Comparison of ENCODE assay signal across 24 cellular contexts in the genomic region with DNA sequence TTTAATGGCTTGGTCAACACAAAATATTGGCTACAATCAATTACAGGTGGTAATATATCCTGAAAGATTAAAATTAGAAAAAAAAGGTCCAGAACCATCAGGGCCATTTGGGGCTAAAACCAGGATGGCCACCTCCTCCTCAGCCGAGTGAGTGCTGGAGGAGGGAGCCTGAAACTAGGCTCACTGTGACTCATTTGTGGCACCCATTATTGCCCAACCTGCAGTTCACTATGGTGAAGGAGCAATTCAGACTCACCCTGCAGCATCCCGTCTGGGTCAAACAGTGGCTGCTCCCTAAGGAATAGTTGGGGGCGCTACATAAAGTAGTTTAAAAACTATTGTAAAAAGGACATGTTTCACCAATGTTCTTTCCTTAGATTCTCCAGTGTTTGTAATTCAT.
DNase-seq lines count a peak whose midpoint lies in the region; ATAC-seq, FAIRE-seq and TF ChIP-seq lines count a peak whose summit lies in the region.
"Had no signal": no experiment of that assay in that cellular context is flagged by ENCODE, and none has a peak within 500 bp of the region (broad histone marks: within the 10 kb centered on the region; RNA-seq: fewer than 3 reads in every experiment).

No MANE protein-coding gene starts in this region.

- TF ChIP-seq RAD21 in GM12878 (IDR thresholded peaks at IDR 0.05; ENCODE audit: insufficient read depth, low read depth, low read length) = no peak

- TF ChIP-seq CTCF in GM12878 (IDR thresholded peaks at IDR 0.05 in 2 of 3, conservative IDR thresholded peaks at IDR 0.05 in 1 of 3; ENCODE audit: control insufficient read depth in 2 of 3, extremely low read depth in 1 of 3, insufficient read depth in 1 of 3, low read depth in 3 of 3, low read length in 3 of 3) (no peak), hepatocyte (IDR thresholded peaks at IDR 0.05; ENCODE audit: poor library complexity) (no peak), esophagus squamous epithelium (IDR thresholded peaks at IDR 0.05) (no peak)

- peaks cover 1% of the 10 kb centered on the region for H3K27me3 Mint-ChIP-seq in activated T-cell treated with anti-CD3 and anti-CD28 coated beads, Interleukin-2, amount 50 U/mL, for 4 hours (ENCODE audit: low read depth)

- in situ Hi-C loops in GM23248 (cut with MboI) (no loop called here), GM12878 (cut with MboI) (no loop called here)

- POLR2A ChIA-PET in GM12878 (lab: Charles Lee) = no interaction called here

- H3K79me2 ChIP-seq in GM23248 (ENCODE audit: insufficient read depth) (no peaks in the 10 kb centered on the region), GM12878 (ENCODE audit: control insufficient read depth, insufficient read depth, low read length) (no peaks in the 10 kb centered on the region), hepatocyte (no peaks in the 10 kb centered on the region)

- TF ChIP-seq POLR2A in GM12878 (IDR thresholded peaks at IDR 0.05; ENCODE audit: low read depth, low read length) (no peak), esophagus squamous epithelium (IDR thresholded peaks at IDR 0.05) (no peak)

- H3K4me3 Mint-ChIP-seq in activated T-cell treated with anti-CD3 and anti-CD28 coated beads, Interleukin-2, amount 50 U/mL, for 4 hours = no peak overlapping the region
- H3K4me3 Mint-ChIP-seq: H9, HFFc6 had no signal

- no peaks in the 10 kb centered on the region; the same call in none of the 2 replicates for H3K27me3 ChIP-seq in GM23248 (replicated peaks; ENCODE audit: insufficient read depth)
- H3K27me3 ChIP-seq in GM12878 (replicated peaks in 1 of 2; ENCODE audit: control insufficient read depth in 2 of 2, insufficient read depth in 2 of 2, low read length in 1 of 2) = no peaks in the 10 kb centered on the region
- no peaks in the 10 kb centered on the region for H3K27me3 ChIP-seq in hepatocyte
- H3K27me3 ChIP-seq in esophagus squamous epithelium = no peaks in the 10 kb centered on the region

- H3K4me2 ChIP-seq in GM23248 (ENCODE audit: unreplicated experiment) (no peak overlapping the region), GM12878 (ENCODE audit: control insufficient read depth, insufficient read depth) (no peak overlapping the region), hepatocyte (no peak overlapping the region)
- H3K4me2 ChIP-seq: PC-9 had no signal

- WGBS in GM23248 (ENCODE audit: low coverage in 1 of 2, low lambda C conversion rate in 2 of 2, missing lambda C conversion rate in 2 of 2), 2 experiments = 19 to 26% methylated on average over 3 of the region's 3 CpGs
- WGBS in GM12878 (ENCODE audit: insufficient coverage, insufficient replicate concordance, low lambda C conversion rate, missing lambda C conversion rate) = 78% methylated on average over 3 of the region's 3 CpGs
- WGBS in hepatocyte (ENCODE audit: low lambda C conversion rate, missing lambda C conversion rate) = 68% methylated on average over 3 of the region's 3 CpGs
- WGBS in esophagus squamous epithelium, 2 donors = 70 to 75% methylated on average over 3 of the region's 3 CpGs

- peak; percentile 45; the same call in 2 of the 3 replicates for ATAC-seq in GM12878
- ATAC-seq in activated T-cell treated with anti-CD3 and anti-CD28 coated beads, Interleukin-2, amount 50 U/mL, for 4 hours = no peak
- ATAC-seq: K562 had no signal

- CTCF ChIA-PET in GM12878 (lab: Yijun Ruan, JAX) = no interaction called here

- H3K4me3 ChIP-seq in GM23248 (no peak overlapping the region), GM12878 (no peak overlapping the region), hepatocyte (no peak overlapping the region), esophagus squamous epithelium (no peak overlapping the region)
- H3K4me3 ChIP-seq: K562, PC-9, SK-N-MC had no signal

- no peaks in the 10 kb centered on the region for H3K9me3 Mint-ChIP-seq in activated T-cell treated with anti-CD3 and anti-CD28 coated beads, Interleukin-2, amount 50 U/mL, for 4 hours
- H3K9me3 Mint-ChIP-seq: H9, HFFc6 had no signal

- no peaks in the 10 kb centered on the region for H3K4me1 ChIP-seq in GM23248 (ENCODE audit: insufficient read depth)
- H3K4me1 ChIP-seq in GM12878 (ENCODE audit: control insufficient read depth, insufficient read depth, low read length) = no peaks in the 10 kb centered on the region
- H3K4me1 ChIP-seq in hepatocyte (ENCODE audit: insufficient read depth) = peaks cover 6% of the 10 kb centered on the region
- no peaks in the 10 kb centered on the region for H3K4me1 ChIP-seq in esophagus squamous epithelium

- SMC1A ChIA-PET in GM12878 (lab: Charles Lee; ENCODE audit: uncharacterized antibody, unreplicated experiment) = no interaction called here

- intact Hi-C loops in GM12878 (cut with micrococcal nuclease; ENCODE audit: unreplicated experiment) = no loop called here
- intact Hi-C loops in esophagus squamous epithelium (cut with DNase I) = no loop called here

- BruUV-seq in GM12878 (replicated peaks; lab: Mats Ljungman, UMichigan) = no TSS peak

- RAD21 ChIA-PET in GM12878 (lab: Charles Lee; ENCODE audit: unreplicated experiment) = no interaction called here

- H3K9me2 ChIP-seq in GM23248 (ENCODE audit: insufficient read depth) (no peaks in the 10 kb centered on the region), hepatocyte (replicated peaks; ENCODE audit: insufficient read depth) (no peaks in the 10 kb centered on the region)

- no peaks in the 10 kb centered on the region for H4K20me1 ChIP-seq in GM23248 (ENCODE audit: insufficient read depth)
- H4K20me1 ChIP-seq in GM12878 (ENCODE audit: control insufficient read depth, insufficient read depth) = no peaks in the 10 kb centered on the region
- H4K20me1 ChIP-seq in hepatocyte (ENCODE audit: insufficient read depth, poor library complexity, severe bottlenecking) = no peaks in the 10 kb centered on the region

- FAIRE-seq in GM12878 (lab: Jason Lieb, UNC) = no peak
- FAIRE-seq: D721Med, K562 had no signal

- no peak overlapping the region for H2AFZ ChIP-seq in GM23248
- no peak overlapping the region for H2AFZ ChIP-seq in GM12878 (ENCODE audit: control insufficient read depth, low read depth, low read length)
- H2AFZ ChIP-seq in hepatocyte = no peak overlapping the region
- H2AFZ ChIP-seq: PC-9 had no signal

- no peaks in the 10 kb centered on the region for H3F3A ChIP-seq in GM23248 (ENCODE audit: insufficient read depth)

- no peaks in the 10 kb centered on the region for H3K4me1 Mint-ChIP-seq in activated T-cell treated with anti-CD3 and anti-CD28 coated beads, Interleukin-2, amount 50 U/mL, for 4 hours (ENCODE audit: low read depth)
- H3K4me1 Mint-ChIP-seq: H9 had no signal

- H3K36me3 Mint-ChIP-seq in activated T-cell treated with anti-CD3 and anti-CD28 coated beads, Interleukin-2, amount 50 U/mL, for 4 hours (ENCODE audit: insufficient read depth) = no peaks in the 10 kb centered on the region

- TF ChIP-seq EP300 in GM12878 (IDR thresholded peaks at IDR 0.05; ENCODE audit: borderline replicate concordance in 1 of 2, control insufficient read depth in 1 of 2, low read depth in 2 of 2, low read length in 2 of 2) = no peak

- H3K27ac ChIP-seq in GM23248 = no peak overlapping the region
- no peak overlapping the region for H3K27ac ChIP-seq in GM12878 (ENCODE audit: control insufficient read depth, insufficient read depth)
- H3K27ac ChIP-seq in hepatocyte = peak overlapping the region; percentile 82
- no peak overlapping the region for H3K27ac ChIP-seq in esophagus squamous epithelium
- H3K27ac ChIP-seq: PC-9, SK-N-MC had no signal

- no peaks in the 10 kb centered on the region for H3K36me3 ChIP-seq in GM23248 (ENCODE audit: low read depth)
- H3K36me3 ChIP-seq in GM12878 (ENCODE audit: control insufficient read depth in 2 of 2, insufficient read depth in 2 of 2, low read length in 1 of 2) = no peaks in the 10 kb centered on the region
- no peaks in the 10 kb centered on the region for H3K36me3 ChIP-seq in hepatocyte (replicated peaks; ENCODE audit: insufficient read depth, low read depth)
- no peaks in the 10 kb centered on the region for H3K36me3 ChIP-seq in esophagus squamous epithelium

- H3K9ac ChIP-seq in GM23248 (no peak overlapping the region), GM12878 (ENCODE audit: control insufficient read depth, insufficient read depth, low read length) (no peak overlapping the region)

- H3K9me3 ChIP-seq in GM23248 (ENCODE audit: low read depth) = no peaks in the 10 kb centered on the region
- H3K9me3 ChIP-seq in GM12878 (replicated peaks; ENCODE audit: control insufficient read depth, insufficient read depth, low read length) = no peaks in the 10 kb centered on the region
- no peaks in the 10 kb centered on the region for H3K9me3 ChIP-seq in hepatocyte (ENCODE audit: low read depth)
- H3K9me3 ChIP-seq in esophagus squamous epithelium = no peaks in the 10 kb centered on the region

- peak; percentile 9 for DNase-seq in GM23248
- DNase-seq in MV-4-11 (lab: John Stamatoyannopoulos, UW) = peak; percentile 34
- no peak for DNase-seq in GM12878 (ENCODE audit: low read depth, low spot score)
- no peak for DNase-seq in hepatocyte (ENCODE audit: low spot score)
- no peak for DNase-seq in hepatic stellate cell (ENCODE audit: low spot score)
- DNase-seq in stimulated activated naive CD4-positive, alpha-beta T cell (lab: John Stamatoyannopoulos, UW) = no peak
- DNase-seq in esophagus squamous epithelium (lab: John Stamatoyannopoulos, UW) = no peak
- no peak for DNase-seq in activated T-cell treated with anti-CD3 and anti-CD28 coated beads, Interleukin-2, amount 50 U/mL, for 4 hours
- DNase-seq: AML-193, C1 segment of cervical spinal cord, EL, GF-D8, H9, HFFc6, NCI-H1694, NCI-H2081, NCI-H2171, NCI-H526, PC-9, SHP77 treated with DMSO at 0.1 percent for 48 hours, SW 1271 had no signal

Comparison
In these comparisons a context has a peak if more than half of its experiments do, and no peak if none do; other contexts are left out.
1. DNase-seq: peak in GM23248 (single experiment) and MV-4-11 (single experiment); none in GM12878 (single experiment), hepatocyte (single experiment), hepatic stellate cell (single experiment), stimulated activated naive CD4-positive, alpha-beta T cell (0 of 6), esophagus squamous epithelium (single experiment) and activated T-cell treated with anti-CD3 and anti-CD28 coated beads, Interleukin-2, amount 50 U/mL, for 4 hours (single experiment).